1 cellular context compared by ENCODE assay signal in genomic region chr20:63657260-63657936, GRCh38.
TF ChIP-seq lines count a peak whose summit lies in the region.

No MANE protein-coding gene starts in this region.

TF ChIP-seq in IMR-90, 13 proteins besides CTCF, POLR2A, EP300 and RAD21:
- TF ChIP-seq RFX5 (IDR thresholded peaks at IDR 0.05; ENCODE audit: low read depth, low read length) (no peak), MAZ (IDR thresholded peaks at IDR 0.05; ENCODE audit: borderline replicate concordance, low read depth, low read length) (no peak), MXI1 (IDR thresholded peaks at IDR 0.05; ENCODE audit: borderline replicate concordance, low read depth, low read length) (no peak), MAFK (IDR thresholded peaks at IDR 0.05; ENCODE audit: low read depth, low read length) (no peak)
TF ChIP-seq in IMR-90: peak in this region for 0.
